Comparison of ENCODE assay signal across 15 cellular contexts in genomic region chr21:39096754-39097153, GRCh38.
A peak's percentile ranks its signal among the peaks of the same experiment; 100 is the strongest.
DNase-seq lines count a peak whose midpoint lies in the region; ATAC-seq and TF ChIP-seq lines count a peak whose summit lies in the region.
"Had no signal": no experiment of that assay in that cellular context is flagged by ENCODE, and none has a peak within 500 bp of the region (broad histone marks: within the 10 kb centered on the region; RNA-seq: fewer than 3 reads in every experiment).

No MANE protein-coding gene starts in this region.

- no peaks in the 10 kb centered on the region for H3K9me2 ChIP-seq in Loucy (replicated peaks; ENCODE audit: low read depth, low read length)

- H4K20me1 ChIP-seq in DND-41 (ENCODE audit: insufficient read depth, low read length) (no peaks in the 10 kb centered on the region), Loucy (ENCODE audit: insufficient read depth, low read length, poor library complexity, severe bottlenecking) (no peaks in the 10 kb centered on the region)

- H3K27ac Mint-ChIP-seq in naive thymus-derived CD4-positive, alpha-beta T cell: no peak overlapping the region
- H3K27ac Mint-ChIP-seq: CD4-positive, alpha-beta T cell had no signal

- no peak for ATAC-seq in DND-41 (ENCODE audit: insufficient read depth, low read depth)
- ATAC-seq in left lobe of liver: no peak
- no peak for ATAC-seq in GM21737 (IDR thresholded peaks at IDR 0.05; ENCODE audit: unreplicated experiment)
- no peak for ATAC-seq in naive thymus-derived CD4-positive, alpha-beta T cell

- peaks cover 0 to 8% (median 0%) of the 10 kb centered on the region in 7 donors for H3K4me1 Mint-ChIP-seq in naive thymus-derived CD4-positive, alpha-beta T cell

- H3K9ac ChIP-seq in DND-41 (ENCODE audit: low read depth, low read length) (no peak overlapping the region), Loucy (ENCODE audit: low read depth, low read length, poor library complexity, severe bottlenecking) (no peak overlapping the region), duodenal mucosa (ENCODE audit: low read depth in 1 of 2, low read length in 2 of 2) (no peak overlapping the region)

- H3K4me3 ChIP-seq in DND-41 (ENCODE audit: low read depth in 1 of 2, low read length in 2 of 2) (no peak overlapping the region), Loucy (ENCODE audit: low read length, poor library complexity, severe bottlenecking) (no peak overlapping the region), duodenal mucosa (ENCODE audit: low read depth in 1 of 2, low read length in 2 of 2) (no peak overlapping the region), retinal pigment epithelial cell (ENCODE audit: low read length) (no peak overlapping the region)
- no peak overlapping the region for H3K4me3 ChIP-seq in naive thymus-derived CD4-positive, alpha-beta T cell (ENCODE audit: low read length)
- H3K4me3 ChIP-seq: PC-9, prostate gland had no signal

- H3K27ac ChIP-seq in DND-41 (ENCODE audit: low read length) (no peak overlapping the region), duodenal mucosa (ENCODE audit: low read depth, low read length) (peak overlapping the region; percentile 0)
- H3K27ac ChIP-seq in naive thymus-derived CD4-positive, alpha-beta T cell (ENCODE audit: low read depth, low read length): no peak overlapping the region
- H3K27ac ChIP-seq: PC-9, prostate gland had no signal

- H2AFZ ChIP-seq in DND-41 (ENCODE audit: low read depth, low read length): peak overlapping the region; percentile 13; the same call in 1 of the 2 replicates
- H2AFZ ChIP-seq in Loucy (ENCODE audit: low read length): no peak overlapping the region
- H2AFZ ChIP-seq: PC-9 had no signal

- peak; percentile 36 for TF ChIP-seq CTCF in DND-41 (IDR thresholded peaks at IDR 0.05; ENCODE audit: borderline replicate concordance, extremely low read depth, low read length, poor library complexity, severe bottlenecking)
- TF ChIP-seq CTCF in Loucy (conservative IDR thresholded peaks at IDR 0.05; ENCODE audit: low read length): peak; percentile 40; the same call in 1 of the 2 replicates
- TF ChIP-seq CTCF in retinal pigment epithelial cell (conservative IDR thresholded peaks at IDR 0.05; ENCODE audit: low read depth, low read length): peak; percentile 23

- DNase-seq in DND-41 (no peak), retinal pigment epithelial cell (ENCODE audit: low read depth) (no peak), left lobe of liver (ENCODE audit: low spot score) (no peak), DMS114 treated with DMSO at 0.1 percent for 48 hours (lab: John Stamatoyannopoulos, UW; ENCODE audit: unreplicated experiment) (no peak)
- no peak for DNase-seq in naive thymus-derived CD4-positive, alpha-beta T cell
- DNase-seq: activated CD4-positive, alpha-beta T cell treated with anti-CD3 and anti-CD28 coated beads, Interleukin-2, amount 50 U/mL, for 48 hours; activated gamma-delta T cell; CD4-positive, alpha-beta T cell; NCI-H2171 treated with DMSO at 0.1 percent for 48 hours; PC-9 had no signal

- H3K27me3 ChIP-seq in DND-41 (ENCODE audit: insufficient read depth, low read length, poor library complexity) (no peaks in the 10 kb centered on the region), Loucy (ENCODE audit: insufficient read depth, low read length, poor library complexity, severe bottlenecking) (no peaks in the 10 kb centered on the region), duodenal mucosa (ENCODE audit: control insufficient read depth in 1 of 2, insufficient read depth in 2 of 2, low read length in 2 of 2) (no peaks in the 10 kb centered on the region)
- H3K27me3 ChIP-seq in naive thymus-derived CD4-positive, alpha-beta T cell (ENCODE audit: control insufficient read depth in 2 of 2, insufficient read depth in 2 of 2, low read length in 2 of 2): no peaks in the 10 kb centered on the region

- CTCF ChIA-PET in naive thymus-derived CD4-positive, alpha-beta T cell (lab: Charles Lee): no interaction called here

- H3K4me2 ChIP-seq in DND-41 (ENCODE audit: insufficient read depth, low read length) (no peak overlapping the region), Loucy (ENCODE audit: low read depth, low read length, poor library complexity, severe bottlenecking) (no peak overlapping the region)
- H3K4me2 ChIP-seq: PC-9 had no signal

- H3K27me3 Mint-ChIP-seq in naive thymus-derived CD4-positive, alpha-beta T cell: peaks cover 0 to 6% (median 5%) of the 10 kb centered on the region in 5 donors
- H3K27me3 Mint-ChIP-seq: CD4-positive, alpha-beta T cell had no signal

- H3K4me3 Mint-ChIP-seq in naive thymus-derived CD4-positive, alpha-beta T cell: no peak overlapping the region
- H3K4me3 Mint-ChIP-seq: CD4-positive, alpha-beta T cell; stimulated activated memory B cell treated with anti-CD40 and anti-IgM and Interleukin-4, amounts not matched to agents 10 μg/mL and 1 μg/mL and 100 μg/mL, for 72 hours had no signal

- POLR2A ChIA-PET in naive thymus-derived CD4-positive, alpha-beta T cell (lab: Charles Lee): no interaction called here

- intact Hi-C loops in naive thymus-derived CD4-positive, alpha-beta T cell (cut with micrococcal nuclease): no loop called here

- H3K4me1 ChIP-seq in DND-41 (ENCODE audit: insufficient read depth, low read length): peaks cover 12% of the 10 kb centered on the region
- peaks cover 13% of the 10 kb centered on the region for H3K4me1 ChIP-seq in Loucy (ENCODE audit: insufficient read depth, low read length, poor library complexity, severe bottlenecking)
- H3K4me1 ChIP-seq in duodenal mucosa (ENCODE audit: control insufficient read depth in 1 of 2, insufficient read depth in 2 of 2, low read length in 2 of 2): peaks cover 21 to 23% of the 10 kb centered on the region in 2 donors
- H3K4me1 ChIP-seq in naive thymus-derived CD4-positive, alpha-beta T cell (ENCODE audit: control insufficient read depth in 2 of 2, insufficient read depth in 2 of 2, low read length in 2 of 2): no peaks in the 10 kb centered on the region
- H3K4me1 ChIP-seq: prostate gland had no signal

- H3K9me3 Mint-ChIP-seq in naive thymus-derived CD4-positive, alpha-beta T cell: no peaks in the 10 kb centered on the region
- H3K9me3 Mint-ChIP-seq: CD4-positive, alpha-beta T cell; stimulated activated memory B cell treated with anti-CD40 and anti-IgM and Interleukin-4, amounts not matched to agents 10 μg/mL and 1 μg/mL and 100 μg/mL, for 72 hours had no signal

- H3K36me3 ChIP-seq in DND-41 (ENCODE audit: insufficient read depth, low read length): no peaks in the 10 kb centered on the region
- no peaks in the 10 kb centered on the region for H3K36me3 ChIP-seq in Loucy (ENCODE audit: insufficient read depth, low read length)
- H3K36me3 ChIP-seq in duodenal mucosa (ENCODE audit: control insufficient read depth in 1 of 2, insufficient read depth in 2 of 2, low read length in 2 of 2): no peaks in the 10 kb centered on the region
- H3K36me3 ChIP-seq in naive thymus-derived CD4-positive, alpha-beta T cell (ENCODE audit: control insufficient read depth in 2 of 3, insufficient read depth in 3 of 3, low read length in 3 of 3): no peaks in the 10 kb centered on the region
- H3K36me3 ChIP-seq: prostate gland had no signal

- no peaks in the 10 kb centered on the region for H3K36me3 Mint-ChIP-seq in naive thymus-derived CD4-positive, alpha-beta T cell
- H3K36me3 Mint-ChIP-seq: stimulated activated memory B cell treated with anti-CD40 and anti-IgM and Interleukin-4, amounts not matched to agents 10 μg/mL and 1 μg/mL and 100 μg/mL, for 72 hours had no signal

- H3F3A ChIP-seq in Loucy (ENCODE audit: low read depth): no peaks in the 10 kb centered on the region

- H3K79me2 ChIP-seq in DND-41 (ENCODE audit: insufficient read depth, low read length): no peaks in the 10 kb centered on the region
- H3K79me2 ChIP-seq in Loucy (ENCODE audit: insufficient read depth, low read length): no peaks in the 10 kb centered on the region

- H3K9me3 ChIP-seq in DND-41 (ENCODE audit: insufficient read depth, low read length, severe bottlenecking) (no peaks in the 10 kb centered on the region), Loucy (ENCODE audit: insufficient read depth, low read depth, low read length) (no peaks in the 10 kb centered on the region), duodenal mucosa (ENCODE audit: control insufficient read depth in 1 of 2, low read length in 2 of 2) (no peaks in the 10 kb centered on the region)
- H3K9me3 ChIP-seq in naive thymus-derived CD4-positive, alpha-beta T cell (ENCODE audit: control insufficient read depth in 2 of 3, low read length in 3 of 3): no peaks in the 10 kb centered on the region
- H3K9me3 ChIP-seq: prostate gland had no signal
